Comparison of ENCODE assay signal across 20 cellular contexts in the genomic region with DNA sequence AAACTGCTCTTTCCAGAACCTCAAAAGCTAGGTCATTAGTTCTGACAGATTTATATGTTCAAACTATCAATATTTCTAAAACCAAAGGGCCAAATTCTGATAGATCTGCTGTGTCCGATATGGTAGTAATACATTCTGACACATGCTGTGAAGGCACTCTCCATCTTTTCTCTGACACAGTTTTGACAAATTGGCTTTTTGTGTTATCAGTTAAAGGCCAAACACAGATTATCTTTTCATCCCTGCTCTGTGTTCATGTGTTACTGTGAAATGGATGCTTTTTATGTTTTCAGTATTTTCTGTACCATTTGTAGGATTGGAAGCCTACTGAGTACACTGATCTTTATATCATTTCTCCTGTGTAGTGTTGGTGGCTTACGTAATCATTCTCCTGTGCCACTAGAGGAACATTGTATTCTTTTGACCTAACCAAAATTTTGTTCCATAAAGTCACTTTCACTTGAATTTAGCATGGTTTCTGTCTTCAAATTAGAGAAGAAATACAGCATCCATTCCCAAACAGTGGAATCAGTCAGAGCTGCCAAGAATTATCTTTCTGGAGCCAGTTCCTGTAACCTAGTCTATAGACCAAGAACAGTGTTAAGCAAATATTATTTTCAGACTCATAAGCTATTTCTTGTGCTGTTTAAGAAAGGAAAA.
A peak's percentile ranks its signal among the peaks of the same experiment; 100 is the strongest.
DNase-seq lines count a peak whose midpoint lies in the region; ATAC-seq and TF ChIP-seq lines count a peak whose summit lies in the region.
"Had no signal": no experiment of that assay in that cellular context is flagged by ENCODE, and none has a peak within 500 bp of the region (broad histone marks: within the 10 kb centered on the region; RNA-seq: fewer than 3 reads in every experiment).

No MANE protein-coding gene starts in this region.

- no peaks in the 10 kb centered on the region for H3K9me3 Mint-ChIP-seq in T-helper 2 cell treated with Interferon-gamma antibody and Interleukin-4, amounts not matched to agents 5 μg/mL and 100 μg/mL, for 36 hours

- ATAC-seq in Right ventricle myocardium inferior (peak; percentile 86), left lobe of liver (peak; percentile 51), HG03378 (IDR thresholded peaks at IDR 0.05; ENCODE audit: unreplicated experiment) (no peak)

- intact Hi-C loops in Right ventricle myocardium inferior (cut with DNase I) (loop anchor here (5.0 kb wide), 1 partner anchor 136 kb away; a partner anchor contains a TSS), cardiac septum (cut with DNase I) (no loop called here)

- H3K4me3 Mint-ChIP-seq in T-helper 2 cell treated with Interferon-gamma antibody and Interleukin-4, amounts not matched to agents 5 μg/mL and 100 μg/mL, for 36 hours: no peak overlapping the region
- H3K4me3 Mint-ChIP-seq: HFFc6 had no signal

- H3K27ac Mint-ChIP-seq in T-helper 2 cell treated with Interferon-gamma antibody and Interleukin-4, amounts not matched to agents 5 μg/mL and 100 μg/mL, for 36 hours: no peak overlapping the region
- H3K27ac Mint-ChIP-seq: HFFc6 had no signal

- no peak overlapping the region for H3K4me3 ChIP-seq in fibroblast of mammary gland (ENCODE audit: control insufficient read depth, low read depth, low read length)
- H3K4me3 ChIP-seq: BLaER1 treated with 17β-estradiol and CSF1 and Interleukin-3, amounts not matched to agents 10 nM and 100 nM had no signal

- no peaks in the 10 kb centered on the region for H3K4me1 Mint-ChIP-seq in T-helper 2 cell treated with Interferon-gamma antibody and Interleukin-4, amounts not matched to agents 5 μg/mL and 100 μg/mL, for 36 hours (ENCODE audit: low read depth)

- H3K27me3 Mint-ChIP-seq in T-helper 2 cell treated with Interferon-gamma antibody and Interleukin-4, amounts not matched to agents 5 μg/mL and 100 μg/mL, for 36 hours (ENCODE audit: low read depth): no peaks in the 10 kb centered on the region

- TF ChIP-seq CTCF in fibroblast of mammary gland (conservative IDR thresholded peaks at IDR 0.05; ENCODE audit: control insufficient read depth, insufficient read depth, low read depth, low read length): no peak

- no peaks in the 10 kb centered on the region for H3K36me3 Mint-ChIP-seq in T-helper 2 cell treated with Interferon-gamma antibody and Interleukin-4, amounts not matched to agents 5 μg/mL and 100 μg/mL, for 36 hours (ENCODE audit: low read depth)

- no peak for DNase-seq in Right ventricle myocardium inferior (ENCODE audit: missing footprints)
- no peak for DNase-seq in cardiac septum (ENCODE audit: low spot score)
- peak; percentile 15 for DNase-seq in fibroblast of mammary gland (ENCODE audit: low read depth)
- no peak for DNase-seq in left lobe of liver (ENCODE audit: low spot score)
- DNase-seq in SK-N-DZ (ENCODE audit: low spot score): no peak
- DNase-seq in T-helper 2 cell treated with Interferon-gamma antibody and Interleukin-4, amounts not matched to agents 5 μg/mL and 100 μg/mL, for 36 hours (ENCODE audit: low spot score): no peak
- no peak for DNase-seq in SIG-M5 treated with dmso at 0.1 percent for 504 hours (lab: John Stamatoyannopoulos, UW; ENCODE audit: unreplicated experiment)
- DNase-seq: GF-D8; HFFc6; KG1; NCI-H1048; NCI-H1694; NCI-H2107; NCI-H345; NCI-H69; NK-92 treated with Interleukin-12 subunit alpha and Interleukin-12 subunit beta, amount 100 ng/mL, for 24 hours; OCI-M1; RPMI8226 had no signal
